Comparison of ENCODE assay signal across 15 cellular contexts in the genomic region with DNA sequence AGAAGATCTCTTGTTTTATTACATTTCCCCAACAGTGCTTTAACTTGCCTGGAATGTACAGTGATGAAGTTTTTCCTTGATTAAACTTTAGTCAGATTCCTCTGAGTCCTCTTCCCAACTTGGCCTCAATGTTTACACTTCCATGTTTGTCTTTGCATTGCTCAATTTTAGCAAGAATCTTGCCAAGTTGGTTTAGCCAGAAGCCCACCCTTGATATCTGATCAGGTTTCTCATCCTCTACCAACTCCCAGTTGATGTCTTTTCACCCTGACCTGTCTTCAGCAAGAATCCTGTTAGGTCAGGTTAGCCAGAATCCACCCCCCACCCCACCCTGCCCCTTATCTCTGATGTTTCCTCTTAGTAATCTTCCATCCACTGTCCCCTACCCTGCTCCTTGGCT.
DNase-seq lines count a peak whose midpoint lies in the region; ATAC-seq, FAIRE-seq and TF ChIP-seq lines count a peak whose summit lies in the region.
"Had no signal": no experiment of that assay in that cellular context is flagged by ENCODE, and none has a peak within 500 bp of the region (broad histone marks: within the 10 kb centered on the region; RNA-seq: fewer than 3 reads in every experiment).

No MANE protein-coding gene starts in this region.

- ATAC-seq in sciatic nerve, result peak; percentile 28
- ATAC-seq: A549, K562 had no signal

- peak overlapping the region in 1 of 2 donors; percentile 37 for H3K27ac ChIP-seq in liver (ENCODE audit: low read depth in 1 of 2, low read length in 2 of 2)
- H3K27ac ChIP-seq: A549, C4-2B had no signal

- no peak overlapping the region for H3K9ac ChIP-seq in liver (ENCODE audit: low read depth in 1 of 2, low read length in 2 of 2)

- peak; percentile 39 for DNase-seq in HT-29 (ENCODE audit: low spot score)
- DNase-seq in bronchial epithelial cell (ENCODE audit: low read depth), result peak; percentile 33
- DNase-seq in sciatic nerve (ENCODE audit: low spot score), result no peak
- no peak for DNase-seq in activated CD8-positive, alpha-beta memory T cell treated with anti-CD3 and anti-CD28 coated beads, Interleukin-2, amount 50 U/mL, for 48 hours
- no peak for DNase-seq in cortex of kidney (lab: John Stamatoyannopoulos, UW)
- no peak for DNase-seq in NCI-H82 treated with DMSO at 0.1 percent for 48 hours (lab: John Stamatoyannopoulos, UW; ENCODE audit: unreplicated experiment)
- DNase-seq: BE2C; CD4-positive, alpha-beta memory T cell; DND-41; GOT3; H9 had no signal

- no peaks in the 10 kb centered on the region for H3K27me3 ChIP-seq in bronchial epithelial cell (ENCODE audit: control insufficient read depth, insufficient read depth, low read length)
- H3K27me3 ChIP-seq in liver (ENCODE audit: control insufficient read depth in 4 of 4, insufficient read depth in 4 of 4, low read length in 3 of 4), result no peaks in the 10 kb centered on the region
- H3K27me3 ChIP-seq: BE2C had no signal

- no peak for FAIRE-seq in bronchial epithelial cell (lab: Jason Lieb, UNC)
- FAIRE-seq: A549, K562 had no signal

- no peak for TF ChIP-seq CTCF in bronchial epithelial cell (IDR thresholded peaks at IDR 0.05; ENCODE audit: insufficient read depth, low read length, severe bottlenecking)
- TF ChIP-seq CTCF in liver (IDR thresholded peaks at IDR 0.05; ENCODE audit: low read depth, low read length, missing input control), result no peak

- no peak for TF ChIP-seq RAD21 in liver (IDR thresholded peaks at IDR 0.05)

- no peak overlapping the region for H3K4me3 ChIP-seq in bronchial epithelial cell (ENCODE audit: low read depth, low read length)
- H3K4me3 ChIP-seq in liver (ENCODE audit: low read depth in 1 of 3, low read length in 3 of 3), result no peak overlapping the region
- H3K4me3 ChIP-seq: A549, K562 had no signal

- H3K9me3 ChIP-seq in liver (ENCODE audit: control insufficient read depth in 4 of 4, low read length in 3 of 4), result no peaks in the 10 kb centered on the region
- H3K9me3 ChIP-seq: A549, BE2C had no signal

- H3K36me3 ChIP-seq in bronchial epithelial cell (ENCODE audit: control insufficient read depth, insufficient read depth, low read length) (no peaks in the 10 kb centered on the region), liver (ENCODE audit: control insufficient read depth in 4 of 4, insufficient read depth in 3 of 4, low read depth in 1 of 4, low read length in 3 of 4) (no peaks in the 10 kb centered on the region)
- H3K36me3 ChIP-seq: BE2C had no signal

- H3K4me1 ChIP-seq in liver (ENCODE audit: control insufficient read depth in 4 of 4, insufficient read depth in 4 of 4, low read length in 3 of 4), result peaks cover 7 to 25% (median 19%) of the 10 kb centered on the region in 4 donors
- H3K4me1 ChIP-seq: A549, BE2C had no signal

- intact Hi-C loops in sciatic nerve (cut with DNase I), result no loop called here

TF ChIP-seq in liver, 16 proteins besides CTCF, POLR2A, EP300 and RAD21:
- TF ChIP-seq GABPA (IDR thresholded peaks at IDR 0.05 in 1 of 2, conservative IDR thresholded peaks at IDR 0.05 in 1 of 2) (no peak), HNF4A (conservative IDR thresholded peaks at IDR 0.05) (peak; percentile 70 to 80), FOXA1 (IDR thresholded peaks at IDR 0.05) (peak; percentile 75), NR2F2 (IDR thresholded peaks at IDR 0.05) (no peak), FOXA2 (IDR thresholded peaks at IDR 0.05) (peak; percentile 90), EGR1 (IDR thresholded peaks at IDR 0.05; ENCODE audit: low read depth in 2 of 2) (no peak), SP1 (IDR thresholded peaks at IDR 0.05) (no peak), RXRA (IDR thresholded peaks at IDR 0.05) (peak in 1 of 2 donors; percentile 47), JUND (IDR thresholded peaks at IDR 0.05) (peak in 1 of 2 donors; percentile 61), HNF4G (IDR thresholded peaks at IDR 0.05) (peak; percentile 27)
- TF ChIP-seq, protein P1, sequence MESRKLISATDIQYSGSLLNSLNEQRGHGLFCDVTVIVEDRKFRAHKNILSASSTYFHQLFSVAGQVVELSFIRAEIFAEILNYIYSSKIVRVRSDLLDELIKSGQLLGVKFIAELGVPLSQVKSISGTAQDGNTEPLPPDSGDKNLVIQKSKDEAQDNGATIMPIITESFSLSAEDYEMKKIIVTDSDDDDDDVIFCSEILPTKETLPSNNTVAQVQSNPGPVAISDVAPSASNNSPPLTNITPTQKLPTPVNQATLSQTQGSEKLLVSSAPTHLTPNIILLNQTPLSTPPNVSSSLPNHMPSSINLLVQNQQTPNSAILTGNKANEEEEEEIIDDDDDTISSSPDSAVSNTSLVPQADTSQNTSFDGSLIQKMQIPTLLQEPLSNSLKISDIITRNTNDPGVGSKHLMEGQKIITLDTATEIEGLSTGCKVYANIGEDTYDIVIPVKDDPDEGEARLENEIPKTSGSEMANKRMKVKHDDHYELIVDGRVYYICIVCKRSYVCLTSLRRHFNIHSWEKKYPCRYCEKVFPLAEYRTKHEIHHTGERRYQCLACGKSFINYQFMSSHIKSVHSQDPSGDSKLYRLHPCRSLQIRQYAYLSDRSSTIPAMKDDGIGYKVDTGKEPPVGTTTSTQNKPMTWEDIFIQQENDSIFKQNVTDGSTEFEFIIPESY (IDR thresholded peaks at IDR 0.05), result no peak
- TF ChIP-seq, protein P2, sequence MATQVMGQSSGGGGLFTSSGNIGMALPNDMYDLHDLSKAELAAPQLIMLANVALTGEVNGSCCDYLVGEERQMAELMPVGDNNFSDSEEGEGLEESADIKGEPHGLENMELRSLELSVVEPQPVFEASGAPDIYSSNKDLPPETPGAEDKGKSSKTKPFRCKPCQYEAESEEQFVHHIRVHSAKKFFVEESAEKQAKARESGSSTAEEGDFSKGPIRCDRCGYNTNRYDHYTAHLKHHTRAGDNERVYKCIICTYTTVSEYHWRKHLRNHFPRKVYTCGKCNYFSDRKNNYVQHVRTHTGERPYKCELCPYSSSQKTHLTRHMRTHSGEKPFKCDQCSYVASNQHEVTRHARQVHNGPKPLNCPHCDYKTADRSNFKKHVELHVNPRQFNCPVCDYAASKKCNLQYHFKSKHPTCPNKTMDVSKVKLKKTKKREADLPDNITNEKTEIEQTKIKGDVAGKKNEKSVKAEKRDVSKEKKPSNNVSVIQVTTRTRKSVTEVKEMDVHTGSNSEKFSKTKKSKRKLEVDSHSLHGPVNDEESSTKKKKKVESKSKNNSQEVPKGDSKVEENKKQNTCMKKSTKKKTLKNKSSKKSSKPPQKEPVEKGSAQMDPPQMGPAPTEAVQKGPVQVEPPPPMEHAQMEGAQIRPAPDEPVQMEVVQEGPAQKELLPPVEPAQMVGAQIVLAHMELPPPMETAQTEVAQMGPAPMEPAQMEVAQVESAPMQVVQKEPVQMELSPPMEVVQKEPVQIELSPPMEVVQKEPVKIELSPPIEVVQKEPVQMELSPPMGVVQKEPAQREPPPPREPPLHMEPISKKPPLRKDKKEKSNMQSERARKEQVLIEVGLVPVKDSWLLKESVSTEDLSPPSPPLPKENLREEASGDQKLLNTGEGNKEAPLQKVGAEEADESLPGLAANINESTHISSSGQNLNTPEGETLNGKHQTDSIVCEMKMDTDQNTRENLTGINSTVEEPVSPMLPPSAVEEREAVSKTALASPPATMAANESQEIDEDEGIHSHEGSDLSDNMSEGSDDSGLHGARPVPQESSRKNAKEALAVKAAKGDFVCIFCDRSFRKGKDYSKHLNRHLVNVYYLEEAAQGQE (IDR thresholded peaks at IDR 0.05), result no peak
- TF ChIP-seq, protein P3, sequence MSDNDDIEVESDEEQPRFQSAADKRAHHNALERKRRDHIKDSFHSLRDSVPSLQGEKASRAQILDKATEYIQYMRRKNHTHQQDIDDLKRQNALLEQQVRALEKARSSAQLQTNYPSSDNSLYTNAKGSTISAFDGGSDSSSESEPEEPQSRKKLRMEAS (IDR thresholded peaks at IDR 0.05), result peak; percentile 47

Comparison
In these comparisons a context has a peak if more than half of its experiments do, and no peak if none do; other contexts are left out.
1. DNase-seq: peak in HT-29 (single experiment) and bronchial epithelial cell (single experiment); none in sciatic nerve (single experiment), activated CD8-positive, alpha-beta memory T cell treated with anti-CD3 and anti-CD28 coated beads, Interleukin-2, amount 50 U/mL, for 48 hours (single experiment), cortex of kidney (single experiment) and NCI-H82 treated with DMSO at 0.1 percent for 48 hours (single experiment).